8 cellular contexts compared by ENCODE assay signal in the genomic region with DNA sequence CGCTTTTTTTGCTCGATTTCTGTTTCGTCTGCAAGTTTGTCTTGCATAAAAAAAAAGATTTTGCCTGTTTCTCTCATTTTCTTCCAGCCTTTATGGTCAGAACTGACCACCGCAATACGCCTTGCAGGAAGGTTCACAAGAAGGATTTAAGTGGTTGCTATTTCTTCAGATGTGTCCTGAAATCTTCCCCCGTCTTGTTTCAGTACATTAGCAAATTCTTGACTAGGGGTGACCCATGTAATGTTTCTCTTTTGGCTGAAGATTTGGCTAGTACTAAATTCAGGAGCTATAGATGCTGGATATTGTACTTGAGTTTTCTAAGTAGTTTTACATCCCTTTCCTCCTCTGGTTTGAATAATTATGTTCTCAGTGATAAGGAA. TPM values are rescaled to one million over a fixed set of nuclear protein-coding genes. Genes with fewer than 3 reads are reported as not detected.
DNase-seq lines count a peak whose midpoint lies in the region; ATAC-seq and TF ChIP-seq lines count a peak whose summit lies in the region.

No MANE protein-coding gene starts in this region.

- peak overlapping the region; percentile 68 for H3K4me2 ChIP-seq in SK-N-SH

- peak overlapping the region; percentile 70 to 77 for H3K4me3 ChIP-seq in SK-N-SH (ENCODE audit: low read depth in 2 of 2, low read length in 1 of 2)

- no peaks in the 10 kb centered on the region for H3F3A ChIP-seq in SK-N-SH (replicated peaks; ENCODE audit: insufficient read depth)

- H3K27ac ChIP-seq in SK-N-SH (ENCODE audit: low read depth in 2 of 2, low read length in 1 of 2) (no peak overlapping the region), substantia nigra (ENCODE audit: low read depth, low read length, poor library complexity, severe bottlenecking) (peak overlapping the region; percentile 93)

- peak overlapping the region; percentile 75 for H3K4me3 Mint-ChIP-seq in activated naive CD8-positive, alpha-beta T cell treated with anti-CD3 and anti-CD28 coated beads, Interleukin-2, amount 10 ng/mL, durations not matched to agents 7 days and 5 days
- peak overlapping the region; percentile 80 to 96 (median 84) for H3K4me3 Mint-ChIP-seq in immature natural killer cell

- no peaks in the 10 kb centered on the region for H3K36me3 Mint-ChIP-seq in activated naive CD8-positive, alpha-beta T cell treated with anti-CD3 and anti-CD28 coated beads, Interleukin-2, amount 10 ng/mL, durations not matched to agents 7 days and 5 days
- H3K36me3 Mint-ChIP-seq in immature natural killer cell: no peaks in the 10 kb centered on the region

- no peak overlapping the region for H2AFZ ChIP-seq in SK-N-SH (ENCODE audit: low read depth)

- ATAC-seq in SK-N-SH treated with all-trans-retinoic acid at 6 μM for 48 hours: no peak
- no peak for ATAC-seq in activated naive CD8-positive, alpha-beta T cell treated with anti-CD3 and anti-CD28 coated beads, Interleukin-2, amount 10 ng/mL, durations not matched to agents 7 days and 5 days (ENCODE audit: low read depth)
- no peak for ATAC-seq in HG02678 (IDR thresholded peaks at IDR 0.05; ENCODE audit: unreplicated experiment)
- ATAC-seq in HG03025 (IDR thresholded peaks at IDR 0.05; ENCODE audit: low FRiP score, unreplicated experiment): no peak

- H3K27me3 Mint-ChIP-seq in activated naive CD8-positive, alpha-beta T cell treated with anti-CD3 and anti-CD28 coated beads, Interleukin-2, amount 10 ng/mL, durations not matched to agents 7 days and 5 days: peaks cover 10% of the 10 kb centered on the region
- peaks cover 0 to 11% (median 9%) of the 10 kb centered on the region in 3 donors for H3K27me3 Mint-ChIP-seq in immature natural killer cell (ENCODE audit: low read depth in 3 of 3)

- H3K4me1 ChIP-seq in SK-N-SH (ENCODE audit: control insufficient read depth in 1 of 2, insufficient read depth in 2 of 2, low read depth in 1 of 2, low read length in 1 of 2): peaks cover 14 to 16% of the 10 kb centered on the region in 2 experiments; a peak in 3 of 4 replicates

- WGBS in SK-N-SH (ENCODE audit: low lambda C conversion rate): 55% methylated on average over 6 of the region's 6 CpGs

- no peaks in the 10 kb centered on the region for H3K9me3 ChIP-seq in SK-N-SH

- DNase-seq in SK-N-SH: no peak
- no peak for DNase-seq in activated naive CD8-positive, alpha-beta T cell treated with anti-CD3 and anti-CD28 coated beads, Interleukin-2, amount 10 ng/mL, durations not matched to agents 7 days and 5 days
- DNase-seq in immature natural killer cell: no peak
- no peak for DNase-seq in substantia nigra (lab: John Stamatoyannopoulos, UW)
- no peak for DNase-seq in activated gamma-delta T cell (lab: John Stamatoyannopoulos, UW)

- H3K4me1 Mint-ChIP-seq in activated naive CD8-positive, alpha-beta T cell treated with anti-CD3 and anti-CD28 coated beads, Interleukin-2, amount 10 ng/mL, durations not matched to agents 7 days and 5 days: peaks cover 22% of the 10 kb centered on the region
- peaks cover 25 to 43% of the 10 kb centered on the region in 2 donors for H3K4me1 Mint-ChIP-seq in immature natural killer cell

- POLR2A ChIA-PET in SK-N-SH (lab: Yijun Ruan, JAX): no interaction called here
- POLR2A ChIA-PET in activated naive CD8-positive, alpha-beta T cell treated with anti-CD3 and anti-CD28 coated beads, Interleukin-2, amount 10 ng/mL, durations not matched to agents 7 days and 5 days (lab: Charles Lee): interaction anchor here (1.6 to 2.4 kb wide), 2 partner anchors 240 to 241 kb away, joined by 3 to 5 read pairs; no protein-coding TSS in a partner anchor

- no peak for TF ChIP-seq CTCF in SK-N-SH (IDR thresholded peaks at IDR 0.05)

- no peak overlapping the region; the same call in 1 of the 2 replicates for H3K9ac ChIP-seq in SK-N-SH

- H3K9me2 ChIP-seq in SK-N-SH: no peaks in the 10 kb centered on the region

- H3K9me3 Mint-ChIP-seq in activated naive CD8-positive, alpha-beta T cell treated with anti-CD3 and anti-CD28 coated beads, Interleukin-2, amount 10 ng/mL, durations not matched to agents 7 days and 5 days: no peaks in the 10 kb centered on the region
- H3K9me3 Mint-ChIP-seq in immature natural killer cell: no peaks in the 10 kb centered on the region

- no peak overlapping the region for H3K27ac Mint-ChIP-seq in activated naive CD8-positive, alpha-beta T cell treated with anti-CD3 and anti-CD28 coated beads, Interleukin-2, amount 10 ng/mL, durations not matched to agents 7 days and 5 days
- H3K27ac Mint-ChIP-seq in immature natural killer cell: peak overlapping the region in 5 of 6 donors; percentile 17 to 74 (median 68)

- H3K36me3 ChIP-seq in SK-N-SH (replicated peaks in 1 of 2; ENCODE audit: control insufficient read depth in 1 of 2, insufficient read depth in 2 of 2, low read length in 1 of 2): no peaks in the 10 kb centered on the region

- no peaks in the 10 kb centered on the region for H3K27me3 ChIP-seq in SK-N-SH (ENCODE audit: insufficient read depth)

- CTCF ChIA-PET in SK-N-SH (lab: Yijun Ruan, JAX): interaction anchor here (1.0 to 5.0 kb wide), 5 partner anchors 16 to 264 kb away, joined by 3 to 64 read pairs (median 5); no protein-coding TSS in a partner anchor

- H3K79me2 ChIP-seq in SK-N-SH (ENCODE audit: insufficient read depth): peaks cover 50% of the 10 kb centered on the region

- H4K20me1 ChIP-seq in SK-N-SH (ENCODE audit: insufficient read depth): peaks cover 6% of the 10 kb centered on the region; the same call in 1 of the 2 replicates

- no peak for TF ChIP-seq EP300 in SK-N-SH (IDR thresholded peaks at IDR 0.05; ENCODE audit: borderline replicate concordance in 1 of 2, low read depth in 1 of 2, low read length in 1 of 2)

- no peak for TF ChIP-seq RAD21 in SK-N-SH (IDR thresholded peaks at IDR 0.05; ENCODE audit: low read length)

TF ChIP-seq in SK-N-SH, 30 proteins besides CTCF, POLR2A, EP300 and RAD21 (continues in another document):
- TF ChIP-seq RFX5 (IDR thresholded peaks at IDR 0.05; ENCODE audit: low read length) (no peak), GATA2 (CRISPR knock-in tag; IDR thresholded peaks at IDR 0.05) (no peak), EZH2phosphoT487 (IDR thresholded peaks at IDR 0.05; ENCODE audit: borderline replicate concordance, low read depth) (no peak), CHD2 (IDR thresholded peaks at IDR 0.05; ENCODE audit: low read length, partially characterized antibody) (no peak), SMC3 (IDR thresholded peaks at IDR 0.05; ENCODE audit: low read depth, low read length) (no peak), FOSL2 (IDR thresholded peaks at IDR 0.05; ENCODE audit: borderline replicate concordance, low read depth) (no peak), NFIC (IDR thresholded peaks at IDR 0.05; ENCODE audit: borderline replicate concordance) (no peak), TEAD4 (IDR thresholded peaks at IDR 0.05; ENCODE audit: borderline replicate concordance, insufficient read depth) (no peak), FOXM1 (IDR thresholded peaks at IDR 0.05; ENCODE audit: low read depth) (no peak), POLR2AphosphoS5 (IDR thresholded peaks at IDR 0.05; ENCODE audit: low read depth, low read length) (no peak), TAF1 (IDR thresholded peaks at IDR 0.05; ENCODE audit: borderline replicate concordance, low read depth, low read length) (no peak), TCF12 (IDR thresholded peaks at IDR 0.05) (no peak)
- TF ChIP-seq, protein P1, sequence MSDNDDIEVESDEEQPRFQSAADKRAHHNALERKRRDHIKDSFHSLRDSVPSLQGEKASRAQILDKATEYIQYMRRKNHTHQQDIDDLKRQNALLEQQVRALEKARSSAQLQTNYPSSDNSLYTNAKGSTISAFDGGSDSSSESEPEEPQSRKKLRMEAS (IDR thresholded peaks at IDR 0.05; ENCODE audit: low read depth): no peak

TF ChIP-seq in SK-N-SH treated with all-trans-retinoic acid at 6 μM for 48 hours, 23 proteins besides CTCF, POLR2A, EP300 and RAD21 (continues in another document):
- TF ChIP-seq, protein P2, sequence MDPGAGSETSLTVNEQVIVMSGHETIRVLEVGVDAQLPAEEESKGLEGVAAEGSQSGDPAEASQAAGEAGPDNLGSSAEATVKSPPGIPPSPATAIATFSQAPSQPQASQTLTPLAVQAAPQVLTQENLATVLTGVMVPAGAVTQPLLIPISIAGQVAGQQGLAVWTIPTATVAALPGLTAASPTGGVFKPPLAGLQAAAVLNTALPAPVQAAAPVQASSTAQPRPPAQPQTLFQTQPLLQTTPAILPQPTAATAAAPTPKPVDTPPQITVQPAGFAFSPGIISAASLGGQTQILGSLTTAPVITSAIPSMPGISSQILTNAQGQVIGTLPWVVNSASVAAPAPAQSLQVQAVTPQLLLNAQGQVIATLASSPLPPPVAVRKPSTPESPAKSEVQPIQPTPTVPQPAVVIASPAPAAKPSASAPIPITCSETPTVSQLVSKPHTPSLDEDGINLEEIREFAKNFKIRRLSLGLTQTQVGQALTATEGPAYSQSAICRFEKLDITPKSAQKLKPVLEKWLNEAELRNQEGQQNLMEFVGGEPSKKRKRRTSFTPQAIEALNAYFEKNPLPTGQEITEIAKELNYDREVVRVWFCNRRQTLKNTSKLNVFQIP (CRISPR knock-in tag; IDR thresholded peaks at IDR 0.05; ENCODE audit: borderline replicate concordance, low read depth): no peak
- TF ChIP-seq, protein P3, sequence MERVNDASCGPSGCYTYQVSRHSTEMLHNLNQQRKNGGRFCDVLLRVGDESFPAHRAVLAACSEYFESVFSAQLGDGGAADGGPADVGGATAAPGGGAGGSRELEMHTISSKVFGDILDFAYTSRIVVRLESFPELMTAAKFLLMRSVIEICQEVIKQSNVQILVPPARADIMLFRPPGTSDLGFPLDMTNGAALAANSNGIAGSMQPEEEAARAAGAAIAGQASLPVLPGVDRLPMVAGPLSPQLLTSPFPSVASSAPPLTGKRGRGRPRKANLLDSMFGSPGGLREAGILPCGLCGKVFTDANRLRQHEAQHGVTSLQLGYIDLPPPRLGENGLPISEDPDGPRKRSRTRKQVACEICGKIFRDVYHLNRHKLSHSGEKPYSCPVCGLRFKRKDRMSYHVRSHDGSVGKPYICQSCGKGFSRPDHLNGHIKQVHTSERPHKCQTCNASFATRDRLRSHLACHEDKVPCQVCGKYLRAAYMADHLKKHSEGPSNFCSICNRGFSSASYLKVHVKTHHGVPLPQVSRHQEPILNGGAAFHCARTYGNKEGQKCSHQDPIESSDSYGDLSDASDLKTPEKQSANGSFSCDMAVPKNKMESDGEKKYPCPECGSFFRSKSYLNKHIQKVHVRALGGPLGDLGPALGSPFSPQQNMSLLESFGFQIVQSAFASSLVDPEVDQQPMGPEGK (CRISPR knock-in tag; IDR thresholded peaks at IDR 0.05; ENCODE audit: borderline replicate concordance): no peak
- no peak for TF ChIP-seq SNAI2 (CRISPR knock-in tag; IDR thresholded peaks at IDR 0.05)

RNA-seq across cellular contexts. Expression of gene PHLPP1, which starts 2.5 kb away (rescaled TPM):
- 4.0 and 4.6 TPM in 2 replicates for polyA plus RNA-seq in SK-N-SH (2012; rRNA removed)
- polyA plus RNA-seq in SK-N-SH (2012; cell fraction: cytosol; rRNA removed): 3.1 and 4.0 TPM in 2 replicates
- 5.5 and 6.0 TPM in 2 replicates for polyA plus RNA-seq in SK-N-SH (2012; cell fraction: nucleus; rRNA removed)
- total RNA-seq in activated naive CD8-positive, alpha-beta T cell treated with anti-CD3 and anti-CD28 coated beads, Interleukin-2, amount 10 ng/mL, durations not matched to agents 7 days and 5 days: 1 to 10 TPM; 5.8 to 6.1 TPM
- polyA plus RNA-seq in immature natural killer cell: under 1 TPM in 2 of 3 donors, not detected in 1; 0.14 to 0.50 TPM
